Comparison of ENCODE assay signal across 9 cellular contexts in genomic region chr10:52566471-52567246, GRCh38.
DNase-seq lines count a peak whose midpoint lies in the region; ATAC-seq, FAIRE-seq and TF ChIP-seq lines count a peak whose summit lies in the region.
"Had no signal": no experiment of that assay in that cellular context is flagged by ENCODE, and none has a peak within 500 bp of the region (broad histone marks: within the 10 kb centered on the region; RNA-seq: fewer than 3 reads in every experiment).

No MANE protein-coding gene starts in this region.

- H3K56ac ChIP-seq in H1 (replicated peaks; ENCODE audit: insufficient read length, low read depth, low read length), result no peak overlapping the region

- no peak for TF ChIP-seq POLR2A in H1 (IDR thresholded peaks at IDR 0.05; ENCODE audit: control extremely low read depth in 1 of 2, low read depth in 2 of 2, low read length in 2 of 2)

- no peak overlapping the region for H3K27ac ChIP-seq in H1 (ENCODE audit: low read depth, low read length)

- FAIRE-seq in H1 (lab: Jason Lieb, UNC), result no peak

- H3K9ac ChIP-seq in H1 (replicated peaks in 1 of 4; ENCODE audit: extremely low read depth in 1 of 4, low read depth in 3 of 4, low read length in 3 of 4), result no peak overlapping the region

- H4K5ac ChIP-seq in H1 (ENCODE audit: insufficient read length, low read depth, low read length), result no peak overlapping the region

- no peak overlapping the region for H2AK5ac ChIP-seq in H1 (ENCODE audit: low read depth, low read length)

- H3K9me3 Mint-ChIP-seq in progenitor cell of endocrine pancreas (ENCODE audit: low read depth), result no peaks in the 10 kb centered on the region

- no peak overlapping the region for H3K14ac ChIP-seq in H1 (ENCODE audit: insufficient read length)

- no peaks in the 10 kb centered on the region for H4K20me1 ChIP-seq in H1 (replicated peaks in 1 of 2; ENCODE audit: control insufficient read depth in 1 of 2, insufficient read depth in 2 of 2, low read length in 2 of 2)

- CTCF ChIA-PET in H1 (lab: Charles Lee; ENCODE audit: partially characterized antibody), result interaction anchor here (0.6 to 3.8 kb wide), 42 partner anchors 11 to 1541 kb away, joined by 3 to 38 read pairs (median 4); partner anchors contain the start of gene DKK1

- no peak overlapping the region for H4K91ac ChIP-seq in H1 (replicated peaks; ENCODE audit: insufficient read length, low read length)

- POLR2A ChIA-PET in H1 (lab: Charles Lee; ENCODE audit: partially characterized antibody), result no interaction called here

- H3K4me1 ChIP-seq in H1 (replicated peaks in 1 of 4; ENCODE audit: control insufficient read depth in 3 of 4, insufficient read depth in 4 of 4, low read length in 3 of 4), result no peaks in the 10 kb centered on the region

- H2BK5ac ChIP-seq in H1 (ENCODE audit: low read depth, low read length), result no peak overlapping the region

- no peak overlapping the region for H4K8ac ChIP-seq in H1 (ENCODE audit: extremely low read depth, insufficient read depth, low read length)

- H3K4me2 ChIP-seq in H1 (ENCODE audit: insufficient read depth in 1 of 2, low read depth in 2 of 2, low read length in 2 of 2), result no peak overlapping the region

- no peak overlapping the region for H3K27ac Mint-ChIP-seq in progenitor cell of endocrine pancreas

- H2AFZ ChIP-seq in H1 (ENCODE audit: low read length), result no peak overlapping the region

- H3K79me2 ChIP-seq in H1 (ENCODE audit: control insufficient read depth in 1 of 2, insufficient read depth in 2 of 2, low read length in 2 of 2), result no peaks in the 10 kb centered on the region

- no peak overlapping the region for H3K4ac ChIP-seq in H1 (replicated peaks; ENCODE audit: insufficient read length, low read depth, low read length)

- H2BK12ac ChIP-seq in H1 (ENCODE audit: low read depth, low read length), result no peak overlapping the region

- H3K36me3 ChIP-seq in H1 (ENCODE audit: control insufficient read depth in 2 of 4, insufficient read depth in 4 of 4, low read length in 3 of 4), result no peaks in the 10 kb centered on the region

- no peak overlapping the region for H3K18ac ChIP-seq in H1 (ENCODE audit: extremely low read depth, low read length)

- peak; percentile 48 to 62 for TF ChIP-seq RAD21 in H1 (IDR thresholded peaks at IDR 0.05 in 1 of 2, conservative IDR thresholded peaks at IDR 0.05 in 1 of 2; ENCODE audit: low read depth in 2 of 2, low read length in 2 of 2)

- H2BK20ac ChIP-seq in H1 (ENCODE audit: low read length), result no peak overlapping the region

- TF ChIP-seq CTCF in H1 (IDR thresholded peaks at IDR 0.05; ENCODE audit: control extremely low read depth in 1 of 3, insufficient read depth in 1 of 3, low read depth in 1 of 3, low read length in 3 of 3) (peak in 2 of 3 experiments; percentile 18 to 24; a peak in 2 of 4 replicates), progenitor cell of endocrine pancreas (IDR thresholded peaks at IDR 0.05; ENCODE audit: unreplicated experiment) (peak; percentile 62), GM13976 (IDR thresholded peaks at IDR 0.05; ENCODE audit: borderline replicate concordance, control extremely low read depth, extremely low read depth, insufficient read depth, missing control alignments) (no peak)

- H3K4me3 ChIP-seq in H1 (ENCODE audit: extremely low read depth in 1 of 4, insufficient read depth in 2 of 4, low read depth in 3 of 4, low read length in 4 of 4), result no peak overlapping the region

- H3K4me3 Mint-ChIP-seq in progenitor cell of endocrine pancreas (ENCODE audit: low read depth), result no peak overlapping the region

- H3K27me3 ChIP-seq in H1 (replicated peaks in 1 of 4; ENCODE audit: control insufficient read depth in 3 of 4, extremely low read depth in 1 of 4, insufficient read depth in 3 of 4, low read length in 3 of 4), result no peaks in the 10 kb centered on the region

- DNase-seq in NAMALWA (ENCODE audit: low spot score) (peak; percentile 33), H1 (ENCODE audit: low read depth in 1 of 2, low spot score in 2 of 2) (no peak), progenitor cell of endocrine pancreas (ENCODE audit: low spot score, unreplicated experiment) (no peak), NCI-H2227 treated with DMSO at 0.1 percent for 48 hours (lab: John Stamatoyannopoulos, UW) (no peak), NCI-H1694 treated with DMSO at 0.1 percent for 48 hours (lab: John Stamatoyannopoulos, UW) (no peak), GM13976 (ENCODE audit: low spot score) (no peak)
- no peak for DNase-seq in stimulated activated naive CD8-positive, alpha-beta T cell treated with anti-CD3 and anti-CD28 coated beads, Interleukin-15, Interleukin-2, amounts not matched to agents 100 U/mL and 50 U/mL, for 24 hours
- DNase-seq: posterior cingulate gyrus had no signal

- whole genome bisulfite sequencing in H1 (ENCODE audit: extremely low coverage in 1 of 2, insufficient coverage in 1 of 2, insufficient read length in 1 of 2, insufficient replicate concordance in 2 of 2, low coverage in 1 of 2, low lambda C conversion rate in 2 of 2, missing lambda C conversion rate in 1 of 2), 2 experiments, result 66% methylated on average over 4 of the region's 4 CpGs; no CpG with 5 or more reads in 1 of the 2 experiments

- in situ Hi-C loops in GM13976 (cut with MboI; ENCODE audit: low sequenced_read_pairs, unreplicated experiment), result no loop called here

- no peaks in the 10 kb centered on the region for H3K23me2 ChIP-seq in H1 (ENCODE audit: low read depth, low read length)

- H3K27me3 Mint-ChIP-seq in progenitor cell of endocrine pancreas, result no peaks in the 10 kb centered on the region

- no peaks in the 10 kb centered on the region for H3K4me1 Mint-ChIP-seq in progenitor cell of endocrine pancreas (ENCODE audit: low read depth)

- no peak overlapping the region for H2BK15ac ChIP-seq in H1 (ENCODE audit: low read length)

- TF ChIP-seq EP300 in H1 (IDR thresholded peaks at IDR 0.05; ENCODE audit: borderline replicate concordance in 1 of 2, low read depth in 2 of 2, low read length in 2 of 2), result no peak

- H3K23ac ChIP-seq in H1 (ENCODE audit: insufficient read length), result no peak overlapping the region

- peak; percentile 46 for ATAC-seq in GM18517 (IDR thresholded peaks at IDR 0.05; ENCODE audit: unreplicated experiment)
- no peak for ATAC-seq in stimulated activated naive CD8-positive, alpha-beta T cell treated with anti-CD3 and anti-CD28 coated beads, Interleukin-15, Interleukin-2, amounts not matched to agents 100 U/mL and 50 U/mL, for 24 hours

- H3K36me3 Mint-ChIP-seq in progenitor cell of endocrine pancreas (ENCODE audit: insufficient read depth), result no peaks in the 10 kb centered on the region

- H3K9me3 ChIP-seq in H1 (ENCODE audit: insufficient read depth in 2 of 2, low read depth in 1 of 2, low read length in 1 of 2), result no peaks in the 10 kb centered on the region

- H3K79me1 ChIP-seq in H1 (ENCODE audit: low read depth, low read length), result no peaks in the 10 kb centered on the region

- H2BK120ac ChIP-seq in H1 (replicated peaks; ENCODE audit: low read depth, low read length), result no peak overlapping the region

TF ChIP-seq in H1, 55 proteins besides CTCF, POLR2A, EP300 and RAD21 (continues in another document):
- TF ChIP-seq PHF8 (conservative IDR thresholded peaks at IDR 0.05; ENCODE audit: low read depth, low read length) (no peak), POLR2AphosphoS5 (IDR thresholded peaks at IDR 0.05; ENCODE audit: low read depth, low read length) (no peak), SP1 (IDR thresholded peaks at IDR 0.05; ENCODE audit: low read depth, low read length) (no peak), RXRA (IDR thresholded peaks at IDR 0.05; ENCODE audit: insufficient read depth, low read depth, low read length) (no peak), CBX8 (IDR thresholded peaks at IDR 0.05; ENCODE audit: borderline replicate concordance, low read depth, low read length) (no peak), KDM5A (IDR thresholded peaks at IDR 0.05; ENCODE audit: low read length) (no peak), TAF1 (IDR thresholded peaks at IDR 0.05; ENCODE audit: low read depth, low read length) (no peak), SAP30 (IDR thresholded peaks at IDR 0.05; ENCODE audit: insufficient read depth, insufficient replicate concordance, low read length) (no peak), SIRT6 (IDR thresholded peaks at IDR 0.05; ENCODE audit: low read length) (no peak), SP2 (IDR thresholded peaks at IDR 0.05; ENCODE audit: low read length) (no peak)
- TF ChIP-seq, protein P1, sequence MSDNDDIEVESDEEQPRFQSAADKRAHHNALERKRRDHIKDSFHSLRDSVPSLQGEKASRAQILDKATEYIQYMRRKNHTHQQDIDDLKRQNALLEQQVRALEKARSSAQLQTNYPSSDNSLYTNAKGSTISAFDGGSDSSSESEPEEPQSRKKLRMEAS (IDR thresholded peaks at IDR 0.05), result no peak
